ENCODE assay signal across 10 cellular contexts in genomic region chr6:157561929-157562810, GRCh38.
A peak's percentile ranks its signal among the peaks of the same experiment; 100 is the strongest.
DNase-seq lines count a peak whose midpoint lies in the region; ATAC-seq and TF ChIP-seq lines count a peak whose summit lies in the region.
"Had no signal": no experiment of that assay in that cellular context is flagged by ENCODE, and none has a peak within 500 bp of the region (broad histone marks: within the 10 kb centered on the region; RNA-seq: fewer than 3 reads in every experiment).

No MANE protein-coding gene starts in this region.

- H2AFZ ChIP-seq in neural progenitor cell (replicated peaks) = no peak overlapping the region

- no peak overlapping the region for H3K4me2 ChIP-seq in neural progenitor cell

- ATAC-seq in GM18870 (IDR thresholded peaks at IDR 0.05; ENCODE audit: unreplicated experiment) (peak; percentile 44), GM21737 (IDR thresholded peaks at IDR 0.05; ENCODE audit: unreplicated experiment) (peak; percentile 31), HG03520 (IDR thresholded peaks at IDR 0.05; ENCODE audit: unreplicated experiment) (peak; percentile 39), upper lobe of right lung (no peak)

- H3K4me3 ChIP-seq in neural progenitor cell (no peak overlapping the region), upper lobe of right lung (no peak overlapping the region)
- H3K4me3 ChIP-seq: testis had no signal

- no peak overlapping the region for H3K27ac ChIP-seq in neural progenitor cell
- no peak overlapping the region for H3K27ac ChIP-seq in upper lobe of right lung
- H3K27ac ChIP-seq: testis had no signal

- peak overlapping the region; percentile 6 for H3K27ac Mint-ChIP-seq in neural progenitor cell
- H3K27ac Mint-ChIP-seq: brain had no signal

- no peak overlapping the region for H3K4me3 Mint-ChIP-seq in neural progenitor cell
- H3K4me3 Mint-ChIP-seq: brain had no signal

- H3K4me1 ChIP-seq in neural progenitor cell (peaks cover 22% of the 10 kb centered on the region), upper lobe of right lung (no peaks in the 10 kb centered on the region)
- H3K4me1 ChIP-seq: testis had no signal

- intact Hi-C loops in upper lobe of right lung (cut with DNase I) = no loop called here

- H3K27me3 ChIP-seq in neural progenitor cell = no peaks in the 10 kb centered on the region
- H3K27me3 ChIP-seq in upper lobe of right lung = no peaks in the 10 kb centered on the region
- H3K27me3 ChIP-seq: testis had no signal

- H3K9ac ChIP-seq in neural progenitor cell = no peak overlapping the region

- H3K9me3 Mint-ChIP-seq in neural progenitor cell = no peaks in the 10 kb centered on the region

- peaks cover 10% of the 10 kb centered on the region for H3F3A ChIP-seq in neural progenitor cell (ENCODE audit: low read depth)

- no peaks in the 10 kb centered on the region for H3K36me3 Mint-ChIP-seq in neural progenitor cell
- H3K36me3 Mint-ChIP-seq: brain had no signal

- H3K4me1 Mint-ChIP-seq in neural progenitor cell = peaks cover 37% of the 10 kb centered on the region

- TF ChIP-seq CTCF in neural progenitor cell (IDR thresholded peaks at IDR 0.05) = no peak
- no peak for TF ChIP-seq CTCF in upper lobe of right lung (IDR thresholded peaks at IDR 0.05)

- H3K9me3 ChIP-seq in neural progenitor cell (ENCODE audit: low read depth) (no peaks in the 10 kb centered on the region), upper lobe of right lung (no peaks in the 10 kb centered on the region)
- H3K9me3 ChIP-seq: testis had no signal

- H3K79me2 ChIP-seq in neural progenitor cell (ENCODE audit: low read depth) = no peaks in the 10 kb centered on the region

- H3K36me3 ChIP-seq in neural progenitor cell (no peaks in the 10 kb centered on the region), upper lobe of right lung (no peaks in the 10 kb centered on the region)

- H3K27me3 Mint-ChIP-seq in neural progenitor cell (ENCODE audit: insufficient read depth, low read depth) = no peaks in the 10 kb centered on the region

- no peaks in the 10 kb centered on the region for H4K20me1 ChIP-seq in neural progenitor cell (ENCODE audit: low read depth)

- DNase-seq in neural progenitor cell (ENCODE audit: low spot score) (no peak), upper lobe of right lung (no peak), dedifferentiated amniotic fluid mesenchymal stem cell (ENCODE audit: extremely low spot score) (no peak), GDM1 (lab: John Stamatoyannopoulos, UW) (no peak)
- no peak for DNase-seq in stimulated activated CD4-positive, alpha-beta T cell treated with anti-CD3 and anti-CD28 coated beads, Interleukin-2, amount 100 ng/mL, for 48 hours
- DNase-seq: testis had no signal
